ENCODE assay signal across 23 cellular contexts in genomic region chr5:157022002-157022401, GRCh38. TPM values are rescaled to one million over a fixed set of nuclear protein-coding genes. Genes with fewer than 3 reads are reported as not detected.
"Had no signal": no experiment of that assay in that cellular context is flagged by ENCODE, and none has a peak within 500 bp of the region (broad histone marks: within the 10 kb centered on the region; RNA-seq: fewer than 3 reads in every experiment).

No MANE protein-coding gene starts in this region.

- H3K27me3 Mint-ChIP-seq: T-cell had no signal

- H3K27ac ChIP-seq: coronary artery, esophagus muscularis mucosa, gastrocnemius medialis, parathyroid adenoma, stomach, suprapubic skin, tibial nerve had no signal

- H3K9ac ChIP-seq: parathyroid adenoma had no signal

- FAIRE-seq: islet of Langerhans, urothelium cell line had no signal

- H3K36me3 ChIP-seq: esophagus muscularis mucosa, gastrocnemius medialis, stomach, suprapubic skin, tibial nerve had no signal

- H3K4me3 Mint-ChIP-seq: activated CD4-positive, alpha-beta T cell treated with anti-CD3 and anti-CD28 coated beads, Interleukin-2, amount 10 ng/mL, durations not matched to agents 7 days and 5 days; T-cell had no signal

- H3K4me1 ChIP-seq: esophagus muscularis mucosa, gastrocnemius medialis, parathyroid adenoma, stomach, suprapubic skin, tibial nerve had no signal

- H3K27ac Mint-ChIP-seq: activated CD4-positive, alpha-beta T cell treated with anti-CD3 and anti-CD28 coated beads, Interleukin-2, amount 10 ng/mL, durations not matched to agents 7 days and 5 days; T-cell had no signal

- H2AFZ ChIP-seq: parathyroid adenoma had no signal

- H3K79me2 ChIP-seq: parathyroid adenoma had no signal

- H3K9me3 ChIP-seq: gastrocnemius medialis, suprapubic skin had no signal

- ATAC-seq: gastrocnemius medialis, right cardiac atrium, T-cell had no signal

- DNase-seq: activated CD4-positive, alpha-beta T cell treated with anti-CD3 and anti-CD28 coated beads, Interleukin-2, amount 10 ng/mL, durations not matched to agents 7 days and 5 days; activated CD4-positive, CD25-positive, alpha-beta regulatory T cell; activated effector memory CD4-positive, alpha-beta T cell treated with anti-CD3 and anti-CD28 coated beads, Interleukin-2, amount 50 U/mL, for 16 hours; activated T-cell treated with anti-CD3 and anti-CD28 coated beads, Interleukin-2, amount 50 U/mL, for 1 hour; cerebellar nuclear complex; gastrocnemius medialis; hypothalamus; mesenchymal stem cell; nucleus accumbens; right cardiac atrium; stimulated activated CD4-positive, alpha-beta T cell treated with anti-CD3 and anti-CD28 coated beads, Interleukin-1b, Interleukin-23, amount 100 ng/mL, for 48 hours; stomach; T-cell had no signal

- H3K36me3 Mint-ChIP-seq: T-cell had no signal

- H3K27me3 ChIP-seq: esophagus muscularis mucosa, gastrocnemius medialis, stomach, suprapubic skin, tibial nerve had no signal

- H3K4me3 ChIP-seq: coronary artery, esophagus muscularis mucosa, gastrocnemius medialis, stomach, suprapubic skin, tibial nerve had no signal

RNA-seq across cellular contexts. Expression of gene HAVCR1, which starts 36.9 kb away (rescaled TPM):
- total RNA-seq: gastrocnemius medialis, pulmonary artery endothelial cell, right cardiac atrium, suprapubic skin had no signal
- polyA plus RNA-seq: neural cell, right cardiac atrium, stomach had no signal

RNA-seq across cellular contexts. Expression of gene TIMD4, which starts 59.0 kb away (rescaled TPM):
- total RNA-seq: gastrocnemius medialis, myocyte, pulmonary artery endothelial cell, tibial nerve had no signal
- polyA plus RNA-seq: neural cell had no signal
